ENCODE assay signal across 1 cellular context in the genomic region with DNA sequence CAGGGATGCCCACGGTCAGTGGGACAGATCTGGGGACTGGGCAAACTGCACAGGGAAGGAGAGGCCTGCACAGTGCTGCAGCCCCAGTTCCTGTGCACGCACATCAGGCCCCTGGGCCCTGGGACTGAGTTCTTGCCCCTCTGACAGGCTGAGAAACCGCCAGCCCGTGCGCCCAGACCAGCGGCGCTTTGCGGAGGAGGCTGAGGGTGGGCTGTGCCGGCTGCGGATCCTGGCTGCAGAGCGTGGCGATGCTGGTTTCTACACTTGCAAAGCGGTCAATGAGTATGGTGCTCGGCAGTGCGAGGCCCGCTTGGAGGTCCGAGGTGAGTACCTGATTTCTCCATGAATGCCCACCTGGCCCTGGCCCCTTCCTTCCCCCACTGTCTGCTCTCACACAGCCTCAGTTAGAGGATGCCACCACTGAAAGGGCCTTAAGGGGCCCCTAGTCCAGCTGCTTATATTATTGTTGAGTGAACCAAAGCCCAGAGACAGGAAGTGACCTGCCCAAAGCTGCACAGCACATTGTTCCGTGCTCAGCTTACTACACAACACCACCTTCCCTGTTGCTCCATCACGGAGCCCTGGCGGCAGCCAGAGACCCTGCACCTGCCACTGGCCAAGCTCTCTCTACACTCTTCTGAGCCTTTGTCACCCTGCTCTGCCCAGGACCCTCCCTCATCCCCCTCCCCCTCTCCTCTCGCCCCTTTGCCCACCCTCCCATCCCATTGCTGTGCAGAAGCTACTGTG.
TF ChIP-seq lines count a peak whose summit lies in the region.

No MANE protein-coding gene starts in this region.

TF ChIP-seq in A549, 52 proteins besides CTCF, POLR2A, EP300 and RAD21:
- no peak for TF ChIP-seq RNF2 (IDR thresholded peaks at IDR 0.05; ENCODE audit: borderline replicate concordance, low read depth)
- TF ChIP-seq RCOR1 (IDR thresholded peaks at IDR 0.05; ENCODE audit: low read depth, low read length): no peak
- TF ChIP-seq PHF8 (IDR thresholded peaks at IDR 0.05; ENCODE audit: borderline replicate concordance, low read depth): no peak
- no peak for TF ChIP-seq SREBF2 (IDR thresholded peaks at IDR 0.05)
- TF ChIP-seq ZFP36 (IDR thresholded peaks at IDR 0.05; ENCODE audit: borderline replicate concordance, partially characterized antibody): peak; percentile 26
